In genomic region chr10:3486346-3487065, GRCh38 we compare ENCODE assay signal across 10 cellular contexts.
DNase-seq lines count a peak whose midpoint lies in the region; ATAC-seq lines count a peak whose summit lies in the region.
"Had no signal": no experiment of that assay in that cellular context is flagged by ENCODE, and none has a peak within 500 bp of the region (broad histone marks: within the 10 kb centered on the region; RNA-seq: fewer than 3 reads in every experiment).

No MANE protein-coding gene starts in this region.

- intact Hi-C loops in activated T-helper 2 cell treated with anti-CD3 and anti-CD28 coated beads, Interferon-gamma antibody, Interleukin-2, Interleukin-4, amounts not matched to agents 10 μg/mL and 5 μg/mL and 100 μg/mL, durations not matched to agents 14 hours and 24 hours and 36 hours (cut with micrococcal nuclease) = loop anchor here (10.0 kb wide), 1 partner anchor 78 kb away; no protein-coding TSS in a partner anchor

- peaks cover 4% of the 10 kb centered on the region; the same call in 1 of the 2 replicates for H3K9me3 ChIP-seq in HAP-1

- no peaks in the 10 kb centered on the region for H3K27me3 ChIP-seq in HAP-1 (ENCODE audit: low read depth)

- H3K9me3 Mint-ChIP-seq in activated T-helper 2 cell treated with anti-CD3 and anti-CD28 coated beads, Interferon-gamma antibody, Interleukin-2, Interleukin-4, amounts not matched to agents 10 μg/mL and 5 μg/mL and 100 μg/mL, durations not matched to agents 14 hours and 24 hours and 36 hours = peaks cover 21% of the 10 kb centered on the region

- no peak overlapping the region for H3K27ac Mint-ChIP-seq in activated T-helper 2 cell treated with anti-CD3 and anti-CD28 coated beads, Interferon-gamma antibody, Interleukin-2, Interleukin-4, amounts not matched to agents 10 μg/mL and 5 μg/mL and 100 μg/mL, durations not matched to agents 14 hours and 24 hours and 36 hours
- H3K27ac Mint-ChIP-seq: activated naive CD8-positive, alpha-beta T cell treated with anti-CD3 and anti-CD28 coated beads, Interleukin-2, amount 10 ng/mL, durations not matched to agents 7 days and 5 days had no signal

- H3K4me1 ChIP-seq in HAP-1 = no peaks in the 10 kb centered on the region

- no peak overlapping the region for H3K4me3 ChIP-seq in HAP-1

- in situ Hi-C loops in HAP-1 (cut with MboI; ENCODE audit: low sequenced_read_pairs) = no loop called here

- no peak for ATAC-seq in GM21576 (IDR thresholded peaks at IDR 0.05; ENCODE audit: unreplicated experiment)

- peaks cover 3% of the 10 kb centered on the region for H3K27me3 Mint-ChIP-seq in activated T-helper 2 cell treated with anti-CD3 and anti-CD28 coated beads, Interferon-gamma antibody, Interleukin-2, Interleukin-4, amounts not matched to agents 10 μg/mL and 5 μg/mL and 100 μg/mL, durations not matched to agents 14 hours and 24 hours and 36 hours (ENCODE audit: low read depth)

- no peaks in the 10 kb centered on the region for H3K36me3 ChIP-seq in HAP-1 (replicated peaks)

- DNase-seq in DMS53 treated with DMSO at 0.1 percent for 48 hours (lab: John Stamatoyannopoulos, UW; ENCODE audit: unreplicated experiment) (peak; percentile 93), NCI-H510A (lab: John Stamatoyannopoulos, UW) (peak; percentile 58), ecto neural progenitor cell (ENCODE audit: low spot score) (peak; percentile 79), mucosa of gallbladder (ENCODE audit: low spot score) (peak; percentile 89), HAP-1 (ENCODE audit: low spot score in 2 of 2) (no peak), SKM-1 treated with dmso at 0.1 percent for 144 hours (lab: John Stamatoyannopoulos, UW; ENCODE audit: unreplicated experiment) (no peak)
- no peak for DNase-seq in activated T-helper 2 cell treated with anti-CD3 and anti-CD28 coated beads, Interferon-gamma antibody, Interleukin-2, Interleukin-4, amounts not matched to agents 10 μg/mL and 5 μg/mL and 100 μg/mL, durations not matched to agents 14 hours and 24 hours and 36 hours (ENCODE audit: low spot score)
- DNase-seq: activated naive CD8-positive, alpha-beta T cell treated with anti-CD3 and anti-CD28 coated beads, Interleukin-2, amount 10 ng/mL, durations not matched to agents 7 days and 5 days; KBM-7 had no signal

- no peak overlapping the region for H3K4me3 Mint-ChIP-seq in activated T-helper 2 cell treated with anti-CD3 and anti-CD28 coated beads, Interferon-gamma antibody, Interleukin-2, Interleukin-4, amounts not matched to agents 10 μg/mL and 5 μg/mL and 100 μg/mL, durations not matched to agents 14 hours and 24 hours and 36 hours (ENCODE audit: low read depth)
- H3K4me3 Mint-ChIP-seq: activated naive CD8-positive, alpha-beta T cell treated with anti-CD3 and anti-CD28 coated beads, Interleukin-2, amount 10 ng/mL, durations not matched to agents 7 days and 5 days had no signal

- no peaks in the 10 kb centered on the region for H3K36me3 Mint-ChIP-seq in activated T-helper 2 cell treated with anti-CD3 and anti-CD28 coated beads, Interferon-gamma antibody, Interleukin-2, Interleukin-4, amounts not matched to agents 10 μg/mL and 5 μg/mL and 100 μg/mL, durations not matched to agents 14 hours and 24 hours and 36 hours (ENCODE audit: low read depth)
- H3K36me3 Mint-ChIP-seq: activated naive CD8-positive, alpha-beta T cell treated with anti-CD3 and anti-CD28 coated beads, Interleukin-2, amount 10 ng/mL, durations not matched to agents 7 days and 5 days had no signal

- H3K4me1 Mint-ChIP-seq in activated T-helper 2 cell treated with anti-CD3 and anti-CD28 coated beads, Interferon-gamma antibody, Interleukin-2, Interleukin-4, amounts not matched to agents 10 μg/mL and 5 μg/mL and 100 μg/mL, durations not matched to agents 14 hours and 24 hours and 36 hours (ENCODE audit: low read depth) = peaks cover 28% of the 10 kb centered on the region

Comparison
In these comparisons a context has a peak if more than half of its experiments do, and no peak if none do; other contexts are left out.
1. DNase-seq: peak in DMS53 treated with DMSO at 0.1 percent for 48 hours (single experiment), NCI-H510A (single experiment), ecto neural progenitor cell (single experiment) and mucosa of gallbladder (single experiment); none in activated T-helper 2 cell treated with anti-CD3 and anti-CD28 coated beads, Interferon-gamma antibody, Interleukin-2, Interleukin-4, amounts not matched to agents 10 μg/mL and 5 μg/mL and 100 μg/mL, durations not matched to agents 14 hours and 24 hours and 36 hours (single experiment), HAP-1 (0 of 2) and SKM-1 treated with dmso at 0.1 percent for 144 hours (single experiment).